Comparison of ENCODE assay signal across 10 cellular contexts in genomic region chr13:36883392-36883791, GRCh38. TPM values are rescaled to one million over a fixed set of nuclear protein-coding genes. Genes with fewer than 3 reads are reported as not detected.
A peak's percentile ranks its signal among the peaks of the same experiment; 100 is the strongest.
DNase-seq lines count a peak whose midpoint lies in the region; ATAC-seq, FAIRE-seq and TF ChIP-seq lines count a peak whose summit lies in the region.
"Not testable (repeated sequence)": the region's sequence is repeated elsewhere in the genome, so short reads cannot be mapped to it uniquely, and the experiment has no call there.
"Had no signal": no experiment of that assay in that cellular context is flagged by ENCODE, and none has a peak within 500 bp of the region (broad histone marks: within the 10 kb centered on the region; RNA-seq: fewer than 3 reads in every experiment).

No MANE protein-coding gene starts in this region.

- not testable (repeated sequence) for H3K9me3 ChIP-seq in A673 (ENCODE audit: low read depth, low read length, poor library complexity, severe bottlenecking); astrocyte (ENCODE audit: insufficient read depth, low read depth, low read length); mucosa of descending colon; psoas muscle; thyroid gland

- CTCF ChIA-PET in A673 (lab: Charles Lee): not testable (repeated sequence)

- H3K36me3 ChIP-seq in A673 (ENCODE audit: insufficient read depth, low read length, poor library complexity, severe bottlenecking); astrocyte (ENCODE audit: insufficient read depth, low read length); mucosa of descending colon (ENCODE audit: low read depth): not testable (repeated sequence)
- H3K36me3 ChIP-seq in psoas muscle (ENCODE audit: insufficient read depth in 1 of 2, low read depth in 1 of 2): peaks cover 0 to 10% of the 10 kb centered on the region in 2 donors
- peaks cover 4 to 12% of the 10 kb centered on the region in 2 donors for H3K36me3 ChIP-seq in thyroid gland

- TF ChIP-seq CTCF in A673 (conservative IDR thresholded peaks at IDR 0.05; ENCODE audit: low read depth, low read length); astrocyte (IDR thresholded peaks at IDR 0.05; ENCODE audit: insufficient read depth, low read depth, low read length); fibroblast of mammary gland (conservative IDR thresholded peaks at IDR 0.05; ENCODE audit: control insufficient read depth, insufficient read depth, low read depth, low read length); mucosa of descending colon (IDR thresholded peaks at IDR 0.05); psoas muscle (IDR thresholded peaks at IDR 0.05); thyroid gland (IDR thresholded peaks at IDR 0.05): not testable (repeated sequence)

- not testable (repeated sequence) for H3K4me1 Mint-ChIP-seq in astrocyte (ENCODE audit: low read depth, unreplicated experiment)

- BruUV-seq in A673 (replicated peaks; lab: Mats Ljungman, UMichigan): not testable (repeated sequence)

- not testable (repeated sequence) for H3K9me3 Mint-ChIP-seq in astrocyte (ENCODE audit: unreplicated experiment)

- 66 to 88% (median 68%) methylated on average over 5 of the region's 5 CpGs for WGBS in psoas muscle, 3 donors
- 63 to 67% methylated on average over 5 of the region's 5 CpGs for WGBS in thyroid gland, 2 donors

- intact Hi-C loops in A673 (cut with micrococcal nuclease; ENCODE audit: unreplicated experiment); mucosa of descending colon (cut with DNase I, micrococcal nuclease); psoas muscle (cut with DNase I); thyroid gland (cut with DNase I): not testable (repeated sequence)

- peaks cover 42% of the 10 kb centered on the region for H3K4me1 ChIP-seq in A673 (ENCODE audit: insufficient read depth, low read length, poor library complexity, severe bottlenecking)
- H3K4me1 ChIP-seq in astrocyte (ENCODE audit: insufficient read depth, low read length); mucosa of descending colon (ENCODE audit: low read depth); psoas muscle: not testable (repeated sequence)
- peaks cover 58 to 75% of the 10 kb centered on the region in 2 donors for H3K4me1 ChIP-seq in thyroid gland

- H3K9ac ChIP-seq in astrocyte (ENCODE audit: low read length): not testable (repeated sequence)

- H4K20me1 ChIP-seq in astrocyte (ENCODE audit: insufficient read depth, low read length): not testable (repeated sequence)

- not testable (repeated sequence) for H3K27me3 ChIP-seq in A673 (replicated peaks; ENCODE audit: insufficient read depth, low read depth, low read length, poor library complexity); astrocyte (ENCODE audit: insufficient read depth, low read length); psoas muscle (ENCODE audit: insufficient read depth in 3 of 3, low read length in 2 of 3); thyroid gland

- TF ChIP-seq POLR2A in thyroid gland (IDR thresholded peaks at IDR 0.05): peak in 1 of 2 donors; percentile 12

- peak; percentile 21 for DNase-seq in A673 (ENCODE audit: low spot score)
- peak; percentile 8 for DNase-seq in H4 (ENCODE audit: low spot score)
- peak; percentile 51 for DNase-seq in NCI-H69 (lab: John Stamatoyannopoulos, UW)
- peak; percentile 16 for DNase-seq in astrocyte (ENCODE audit: low read depth)
- peak; percentile 26 for DNase-seq in fibroblast of mammary gland (ENCODE audit: low read depth)
- DNase-seq in mucosa of descending colon: not testable (repeated sequence)
- DNase-seq in psoas muscle: peak in 1 of 2 donors; percentile 22
- DNase-seq in thyroid gland: peak; percentile 80 to 83

- H3K4me3 ChIP-seq in A673 (ENCODE audit: low read depth, low read length, poor library complexity, severe bottlenecking); astrocyte (ENCODE audit: insufficient read depth, low read depth, low read length); fibroblast of mammary gland (ENCODE audit: control insufficient read depth, low read depth, low read length); mucosa of descending colon; psoas muscle; thyroid gland (replicated peaks in 1 of 3): not testable (repeated sequence)

- not testable (repeated sequence) for H3K27ac ChIP-seq in A673 (ENCODE audit: low read depth, low read length, poor library complexity, severe bottlenecking); astrocyte (ENCODE audit: low read depth, low read length); psoas muscle
- peak overlapping the region; percentile 81 to 94 (median 89) for H3K27ac ChIP-seq in thyroid gland

- not testable (repeated sequence) for FAIRE-seq in astrocyte (lab: Jason Lieb, UNC)

- H3K36me3 Mint-ChIP-seq in astrocyte (ENCODE audit: low read depth, unreplicated experiment): not testable (repeated sequence)

- not testable (repeated sequence) for H3K27me3 Mint-ChIP-seq in astrocyte (ENCODE audit: low read depth, unreplicated experiment)

- ATAC-seq in mucosa of descending colon (peak; percentile 61), psoas muscle (peak in 3 of 4 donors; percentile 62 to 88 (median 71))

- not testable (repeated sequence) for H3K4me3 Mint-ChIP-seq in astrocyte (ENCODE audit: unreplicated experiment)

- H3K79me2 ChIP-seq in astrocyte (ENCODE audit: insufficient read depth, low read length): not testable (repeated sequence)

- H3K4me2 ChIP-seq in astrocyte (ENCODE audit: low read length): not testable (repeated sequence)

- not testable (repeated sequence) for H2AFZ ChIP-seq in astrocyte (ENCODE audit: low read depth, low read length)

- POLR2A ChIA-PET in A673 (lab: Charles Lee; ENCODE audit: low non-redundant PET): not testable (repeated sequence)

- not testable (repeated sequence) for H3K27ac Mint-ChIP-seq in astrocyte (ENCODE audit: unreplicated experiment)

RNA-seq across cellular contexts. Expression of gene SMAD9, which starts 36.6 kb away (rescaled TPM):
- total RNA-seq in A673 (2021) (23.3 and 24.6 TPM in 2 replicates), astrocyte (2.8 and 2.9 TPM in 2 replicates), mucosa of descending colon (10 to 100 TPM in 2 of 3 donors, 1 to 10 TPM in 1; 9.0 to 21.6 (median 16.2) TPM), psoas muscle (10 to 100 TPM in 2 of 4 donors, 1 to 10 TPM in 2; 1.3 to 33.5 (median 14.8) TPM), thyroid gland (100 to 1,000 TPM in 2 of 4 donors, 10 to 100 TPM in 2; 83.0 to 110 (median 102) TPM)
- total RNA-seq in H4 (2014; rRNA removed; shearing (Covaris generic)): 2.2 and 4.0 TPM in 2 replicates
- 1 to 10 TPM in 2 of 3 donors, under 1 TPM in 1; 0.51 to 1.2 (median 1.0) TPM for polyA plus RNA-seq in psoas muscle
- total RNA-seq: HT-29 had no signal
- polyA plus RNA-seq: CD14-positive monocyte had no signal
